ENCODE assay signal across 20 cellular contexts in the genomic region with DNA sequence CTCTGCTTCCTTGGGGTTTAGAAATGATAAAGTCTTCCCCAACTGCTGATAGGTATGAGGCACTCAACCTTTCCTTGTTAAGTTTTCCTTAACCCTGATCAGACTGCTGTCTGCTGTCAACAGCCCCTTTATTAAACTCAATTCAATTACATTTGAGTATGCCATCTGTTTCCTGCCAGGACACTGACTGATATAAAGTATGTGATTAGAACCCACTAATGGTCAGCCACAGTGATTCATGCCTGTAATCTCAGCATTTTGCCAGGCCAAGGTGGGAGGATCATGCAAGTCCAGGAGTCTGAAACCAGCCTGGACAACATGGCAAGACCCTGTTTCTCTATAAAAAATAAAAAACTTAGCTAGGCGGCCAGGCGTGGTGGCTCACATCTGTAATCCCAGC. TPM values are rescaled to one million over a fixed set of nuclear protein-coding genes. Genes with fewer than 3 reads are reported as not detected.
A peak's percentile ranks its signal among the peaks of the same experiment; 100 is the strongest.
DNase-seq lines count a peak whose midpoint lies in the region; ATAC-seq and TF ChIP-seq lines count a peak whose summit lies in the region.
"Had no signal": no experiment of that assay in that cellular context is flagged by ENCODE, and none has a peak within 500 bp of the region (broad histone marks: within the 10 kb centered on the region; RNA-seq: fewer than 3 reads in every experiment).

No MANE protein-coding gene starts in this region.

- DNase-seq in M059J (ENCODE audit: low read depth): peak; percentile 14
- DNase-seq in effector memory CD8-positive, alpha-beta T cell: no peak
- no peak for DNase-seq in GDM1 (lab: John Stamatoyannopoulos, UW)
- DNase-seq in activated naive CD8-positive, alpha-beta T cell treated with anti-CD3 and anti-CD28 coated beads, Interleukin-2, amount 50 U/mL, for 24 hours: no peak
- DNase-seq in anterior cingulate cortex (lab: John Stamatoyannopoulos, UW): no peak
- DNase-seq in superior temporal gyrus (ENCODE audit: extremely low spot score): no peak
- DNase-seq: Calu3; DMS79 treated with DMSO at 0.1 percent for 48 hours; NCI-H1092; NCI-H1417 treated with DMSO at 0.1 percent for 48 hours; NCI-H187; NCI-H2081 treated with DMSO at 0.1 percent for 48 hours; NCI-H2171 treated with DMSO at 0.1 percent for 48 hours; NCI-H345; NCI-H748 treated with DMSO at 0.1 percent for 48 hours; NK-92 treated with Interleukin-12 subunit alpha and Interleukin-12 subunit beta, amount 100 ng/mL, for 24 hours; PC-3 had no signal

- H3K4me3 Mint-ChIP-seq in effector memory CD8-positive, alpha-beta T cell: no peak overlapping the region
- H3K4me3 Mint-ChIP-seq in activated naive CD8-positive, alpha-beta T cell treated with anti-CD3 and anti-CD28 coated beads, Interleukin-2, amount 50 U/mL, for 24 hours: no peak overlapping the region
- H3K4me3 Mint-ChIP-seq: B cell, IgD-negative memory B cell had no signal

- peaks cover 94% of the 10 kb centered on the region for H3K36me3 Mint-ChIP-seq in effector memory CD8-positive, alpha-beta T cell (ENCODE audit: insufficient read depth)
- H3K36me3 Mint-ChIP-seq in activated naive CD8-positive, alpha-beta T cell treated with anti-CD3 and anti-CD28 coated beads, Interleukin-2, amount 50 U/mL, for 24 hours (ENCODE audit: low read depth): peaks cover 60% of the 10 kb centered on the region

- H3K4me1 Mint-ChIP-seq in effector memory CD8-positive, alpha-beta T cell (ENCODE audit: low read depth in 2 of 2): peaks cover 3 to 15% of the 10 kb centered on the region in 2 donors
- no peaks in the 10 kb centered on the region for H3K4me1 Mint-ChIP-seq in activated naive CD8-positive, alpha-beta T cell treated with anti-CD3 and anti-CD28 coated beads, Interleukin-2, amount 50 U/mL, for 24 hours
- H3K4me1 Mint-ChIP-seq: B cell had no signal

- H3K27ac Mint-ChIP-seq in effector memory CD8-positive, alpha-beta T cell: peak overlapping the region; percentile 65 to 70
- no peak overlapping the region for H3K27ac Mint-ChIP-seq in activated naive CD8-positive, alpha-beta T cell treated with anti-CD3 and anti-CD28 coated beads, Interleukin-2, amount 50 U/mL, for 24 hours

- no peaks in the 10 kb centered on the region for H3K9me3 Mint-ChIP-seq in effector memory CD8-positive, alpha-beta T cell
- H3K9me3 Mint-ChIP-seq in activated naive CD8-positive, alpha-beta T cell treated with anti-CD3 and anti-CD28 coated beads, Interleukin-2, amount 50 U/mL, for 24 hours: no peaks in the 10 kb centered on the region
- H3K9me3 Mint-ChIP-seq: IgD-negative memory B cell had no signal

- H3K27me3 Mint-ChIP-seq in effector memory CD8-positive, alpha-beta T cell: no peaks in the 10 kb centered on the region
- no peaks in the 10 kb centered on the region for H3K27me3 Mint-ChIP-seq in activated naive CD8-positive, alpha-beta T cell treated with anti-CD3 and anti-CD28 coated beads, Interleukin-2, amount 50 U/mL, for 24 hours
- H3K27me3 Mint-ChIP-seq: B cell, IgD-negative memory B cell had no signal

- ATAC-seq in SK-N-SH treated with all-trans-retinoic acid at 6 μM for 48 hours: peak; percentile 53
- ATAC-seq in effector memory CD8-positive, alpha-beta T cell (replicated peaks): no peak
- no peak for ATAC-seq in activated naive CD8-positive, alpha-beta T cell treated with anti-CD3 and anti-CD28 coated beads, Interleukin-2, amount 50 U/mL, for 24 hours
- ATAC-seq: PC-3 had no signal

TF ChIP-seq in SK-N-SH treated with all-trans-retinoic acid at 6 μM for 48 hours, 23 proteins besides CTCF, POLR2A, EP300 and RAD21 (continues in another document):
- TF ChIP-seq GLIS3 (CRISPR knock-in tag; IDR thresholded peaks at IDR 0.05) (0 out of 2 replicates have a peak, but pooled peaks have one; percentile 46), CSDC2 (CRISPR knock-in tag; IDR thresholded peaks at IDR 0.05) (no peak), TCF4 (CRISPR knock-in tag; IDR thresholded peaks at IDR 0.05; ENCODE audit: borderline replicate concordance) (peak; percentile 90), ZFP30 (CRISPR knock-in tag; IDR thresholded peaks at IDR 0.05) (no peak), PPARA (CRISPR knock-in tag; IDR thresholded peaks at IDR 0.05; ENCODE audit: borderline replicate concordance) (no peak), BACH2 (CRISPR knock-in tag; IDR thresholded peaks at IDR 0.05; ENCODE audit: borderline replicate concordance) (no peak), ISL1 (CRISPR knock-in tag; IDR thresholded peaks at IDR 0.05) (peak; percentile 95), ZNF565 (CRISPR knock-in tag; conservative IDR thresholded peaks at IDR 0.05; ENCODE audit: low read depth) (no peak), ESRRG (CRISPR knock-in tag; IDR thresholded peaks at IDR 0.05) (0 out of 2 replicates have a peak, but pooled peaks have one; percentile 28), RARB (CRISPR knock-in tag; IDR thresholded peaks at IDR 0.05) (no peak), SNAI2 (CRISPR knock-in tag; IDR thresholded peaks at IDR 0.05) (peak; percentile 90), ZFP3 (CRISPR knock-in tag; IDR thresholded peaks at IDR 0.05) (peak; percentile 81; the same call in 1 of the 2 replicates)
- TF ChIP-seq, protein P1, sequence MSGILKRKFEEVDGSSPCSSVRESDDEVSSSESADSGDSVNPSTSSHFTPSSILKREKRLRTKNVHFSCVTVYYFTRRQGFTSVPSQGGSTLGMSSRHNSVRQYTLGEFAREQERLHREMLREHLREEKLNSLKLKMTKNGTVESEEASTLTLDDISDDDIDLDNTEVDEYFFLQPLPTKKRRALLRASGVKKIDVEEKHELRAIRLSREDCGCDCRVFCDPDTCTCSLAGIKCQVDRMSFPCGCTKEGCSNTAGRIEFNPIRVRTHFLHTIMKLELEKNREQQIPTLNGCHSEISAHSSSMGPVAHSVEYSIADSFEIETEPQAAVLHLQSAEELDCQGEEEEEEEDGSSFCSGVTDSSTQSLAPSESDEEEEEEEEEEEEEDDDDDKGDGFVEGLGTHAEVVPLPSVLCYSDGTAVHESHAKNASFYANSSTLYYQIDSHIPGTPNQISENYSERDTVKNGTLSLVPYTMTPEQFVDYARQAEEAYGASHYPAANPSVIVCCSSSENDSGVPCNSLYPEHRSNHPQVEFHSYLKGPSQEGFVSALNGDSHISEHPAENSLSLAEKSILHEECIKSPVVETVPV (CRISPR knock-in tag; IDR thresholded peaks at IDR 0.05): no peak
- TF ChIP-seq, protein P2, sequence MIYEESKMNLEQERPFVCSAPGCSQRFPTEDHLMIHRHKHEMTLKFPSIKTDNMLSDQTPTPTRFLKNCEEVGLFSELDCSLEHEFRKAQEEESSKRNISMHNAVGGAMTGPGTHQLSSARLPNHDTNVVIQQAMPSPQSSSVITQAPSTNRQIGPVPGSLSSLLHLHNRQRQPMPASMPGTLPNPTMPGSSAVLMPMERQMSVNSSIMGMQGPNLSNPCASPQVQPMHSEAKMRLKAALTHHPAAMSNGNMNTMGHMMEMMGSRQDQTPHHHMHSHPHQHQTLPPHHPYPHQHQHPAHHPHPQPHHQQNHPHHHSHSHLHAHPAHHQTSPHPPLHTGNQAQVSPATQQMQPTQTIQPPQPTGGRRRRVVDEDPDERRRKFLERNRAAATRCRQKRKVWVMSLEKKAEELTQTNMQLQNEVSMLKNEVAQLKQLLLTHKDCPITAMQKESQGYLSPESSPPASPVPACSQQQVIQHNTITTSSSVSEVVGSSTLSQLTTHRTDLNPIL (CRISPR knock-in tag; IDR thresholded peaks at IDR 0.05; ENCODE audit: low read depth): peak; percentile 53; the same call in 1 of the 2 replicates
- TF ChIP-seq, protein P3, sequence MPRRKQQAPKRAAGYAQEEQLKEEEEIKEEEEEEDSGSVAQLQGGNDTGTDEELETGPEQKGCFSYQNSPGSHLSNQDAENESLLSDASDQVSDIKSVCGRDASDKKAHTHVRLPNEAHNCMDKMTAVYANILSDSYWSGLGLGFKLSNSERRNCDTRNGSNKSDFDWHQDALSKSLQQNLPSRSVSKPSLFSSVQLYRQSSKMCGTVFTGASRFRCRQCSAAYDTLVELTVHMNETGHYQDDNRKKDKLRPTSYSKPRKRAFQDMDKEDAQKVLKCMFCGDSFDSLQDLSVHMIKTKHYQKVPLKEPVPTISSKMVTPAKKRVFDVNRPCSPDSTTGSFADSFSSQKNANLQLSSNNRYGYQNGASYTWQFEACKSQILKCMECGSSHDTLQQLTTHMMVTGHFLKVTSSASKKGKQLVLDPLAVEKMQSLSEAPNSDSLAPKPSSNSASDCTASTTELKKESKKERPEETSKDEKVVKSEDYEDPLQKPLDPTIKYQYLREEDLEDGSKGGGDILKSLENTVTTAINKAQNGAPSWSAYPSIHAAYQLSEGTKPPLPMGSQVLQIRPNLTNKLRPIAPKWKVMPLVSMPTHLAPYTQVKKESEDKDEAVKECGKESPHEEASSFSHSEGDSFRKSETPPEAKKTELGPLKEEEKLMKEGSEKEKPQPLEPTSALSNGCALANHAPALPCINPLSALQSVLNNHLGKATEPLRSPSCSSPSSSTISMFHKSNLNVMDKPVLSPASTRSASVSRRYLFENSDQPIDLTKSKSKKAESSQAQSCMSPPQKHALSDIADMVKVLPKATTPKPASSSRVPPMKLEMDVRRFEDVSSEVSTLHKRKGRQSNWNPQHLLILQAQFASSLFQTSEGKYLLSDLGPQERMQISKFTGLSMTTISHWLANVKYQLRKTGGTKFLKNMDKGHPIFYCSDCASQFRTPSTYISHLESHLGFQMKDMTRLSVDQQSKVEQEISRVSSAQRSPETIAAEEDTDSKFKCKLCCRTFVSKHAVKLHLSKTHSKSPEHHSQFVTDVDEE (CRISPR knock-in tag; IDR thresholded peaks at IDR 0.05): peak; percentile 86; the same call in 1 of the 2 replicates
- TF ChIP-seq, protein P4, sequence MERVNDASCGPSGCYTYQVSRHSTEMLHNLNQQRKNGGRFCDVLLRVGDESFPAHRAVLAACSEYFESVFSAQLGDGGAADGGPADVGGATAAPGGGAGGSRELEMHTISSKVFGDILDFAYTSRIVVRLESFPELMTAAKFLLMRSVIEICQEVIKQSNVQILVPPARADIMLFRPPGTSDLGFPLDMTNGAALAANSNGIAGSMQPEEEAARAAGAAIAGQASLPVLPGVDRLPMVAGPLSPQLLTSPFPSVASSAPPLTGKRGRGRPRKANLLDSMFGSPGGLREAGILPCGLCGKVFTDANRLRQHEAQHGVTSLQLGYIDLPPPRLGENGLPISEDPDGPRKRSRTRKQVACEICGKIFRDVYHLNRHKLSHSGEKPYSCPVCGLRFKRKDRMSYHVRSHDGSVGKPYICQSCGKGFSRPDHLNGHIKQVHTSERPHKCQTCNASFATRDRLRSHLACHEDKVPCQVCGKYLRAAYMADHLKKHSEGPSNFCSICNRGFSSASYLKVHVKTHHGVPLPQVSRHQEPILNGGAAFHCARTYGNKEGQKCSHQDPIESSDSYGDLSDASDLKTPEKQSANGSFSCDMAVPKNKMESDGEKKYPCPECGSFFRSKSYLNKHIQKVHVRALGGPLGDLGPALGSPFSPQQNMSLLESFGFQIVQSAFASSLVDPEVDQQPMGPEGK (CRISPR knock-in tag; IDR thresholded peaks at IDR 0.05; ENCODE audit: borderline replicate concordance): peak; percentile 67; the same call in 1 of the 2 replicates

RNA-seq across cellular contexts. Expression of a gene that starts 18.1 kb away (rescaled TPM):
- total RNA-seq in M059J (2014; rRNA removed; shearing (Covaris generic)): 50.3 and 87.8 TPM in 2 replicates

RNA-seq across cellular contexts. Expression of a gene that starts 53.5 kb away (rescaled TPM):
- 60.7 and 68.3 TPM in 2 replicates for total RNA-seq in M059J (2014; rRNA removed; shearing (Covaris generic))
